ENCODE assay signal across 17 cellular contexts in genomic region chr4:2394544-2394943, GRCh38. TPM values are rescaled to one million over a fixed set of nuclear protein-coding genes. Genes with fewer than 3 reads are reported as not detected.
"Had no signal": no experiment of that assay in that cellular context is flagged by ENCODE, and none has a peak within 500 bp of the region (broad histone marks: within the 10 kb centered on the region; RNA-seq: fewer than 3 reads in every experiment).

No MANE protein-coding gene starts in this region.

- H3K36me3 ChIP-seq: ascending aorta, cardiac muscle cell, upper lobe of right lung had no signal

- H3K9me3 Mint-ChIP-seq: activated CD4-positive, alpha-beta memory T cell treated with anti-CD3 and anti-CD28 coated beads for 36 hours; activated naive CD8-positive, alpha-beta T cell treated with anti-CD3 and anti-CD28 coated beads, Interleukin-2, amount 50 U/mL, for 24 hours; naive thymus-derived CD4-positive, alpha-beta T cell; stimulated activated naive CD8-positive, alpha-beta T cell treated with anti-CD3 and anti-CD28 coated beads, Interleukin-15, Interleukin-2, amounts not matched to agents 100 ng/mL and 50 ng/mL, for 24 hours had no signal

- ATAC-seq: activated naive CD8-positive, alpha-beta T cell treated with anti-CD3 and anti-CD28 coated beads, Interleukin-2, amount 50 U/mL, for 24 hours; foreskin keratinocyte; naive thymus-derived CD4-positive, alpha-beta T cell had no signal

- DNase-seq: activated CD4-positive, alpha-beta memory T cell treated with anti-CD3 and anti-CD28 coated beads for 36 hours; activated CD4-positive, CD25-positive, alpha-beta regulatory T cell treated with anti-CD3 and anti-CD28 coated beads, Interleukin-2, amount 50 U/mL, for 72 hours; activated gamma-delta T cell treated with Interleukin-2 at 50 U/mL for 16 hours; activated naive CD8-positive, alpha-beta T cell treated with anti-CD3 and anti-CD28 coated beads, Interleukin-2, amount 50 U/mL, for 24 hours; activated T-cell treated with anti-CD3 and anti-CD28 coated beads, Interleukin-2, amount 50 U/mL, for 48 hours; foreskin keratinocyte; left cardiac atrium; naive thymus-derived CD4-positive, alpha-beta T cell; stimulated activated CD4-positive, alpha-beta T cell treated with anti-CD3 and anti-CD28 coated beads, Interleukin-2, amount 100 ng/mL, for 48 hours; upper lobe of right lung had no signal

- H3K27ac Mint-ChIP-seq: activated CD4-positive, alpha-beta memory T cell treated with anti-CD3 and anti-CD28 coated beads for 36 hours; activated naive CD8-positive, alpha-beta T cell treated with anti-CD3 and anti-CD28 coated beads, Interleukin-2, amount 50 U/mL, for 24 hours; stimulated activated naive CD8-positive, alpha-beta T cell treated with anti-CD3 and anti-CD28 coated beads, Interleukin-15, Interleukin-2, amounts not matched to agents 100 ng/mL and 50 ng/mL, for 24 hours had no signal

- H3K27me3 ChIP-seq: ascending aorta, cardiac muscle cell, testis, upper lobe of right lung had no signal

- H3K9me3 ChIP-seq: ascending aorta, testis, upper lobe of right lung had no signal

- H3K4me1 ChIP-seq: ascending aorta, foreskin keratinocyte had no signal

- H3K27me3 Mint-ChIP-seq: activated CD4-positive, alpha-beta memory T cell treated with anti-CD3 and anti-CD28 coated beads for 36 hours had no signal

- H3K4me3 ChIP-seq: ascending aorta, cardiac muscle cell, lung, testis had no signal

- H3K4me3 Mint-ChIP-seq: activated CD4-positive, alpha-beta memory T cell treated with anti-CD3 and anti-CD28 coated beads for 36 hours; activated naive CD8-positive, alpha-beta T cell treated with anti-CD3 and anti-CD28 coated beads, Interleukin-2, amount 50 U/mL, for 24 hours; stimulated activated naive CD8-positive, alpha-beta T cell treated with anti-CD3 and anti-CD28 coated beads, Interleukin-15, Interleukin-2, amounts not matched to agents 100 ng/mL and 50 ng/mL, for 24 hours had no signal

- H3K27ac ChIP-seq: ascending aorta, cardiac muscle cell, foreskin keratinocyte, testis, upper lobe of right lung had no signal

RNA-seq across cellular contexts. Expression of gene CFAP99, which starts 24.2 kb away (rescaled TPM):
- total RNA-seq: activated CD4-positive, alpha-beta memory T cell treated with anti-CD3 and anti-CD28 coated beads for 36 hours; ascending aorta; cardiac muscle cell; endothelial cell of umbilical vein; foreskin keratinocyte; left cardiac atrium; T-helper 2 cell treated with Interferon-gamma antibody and Interleukin-4, amounts not matched to agents 100 ng/mL and 5 ng/mL, for 36 hours; upper lobe of right lung had no signal
- polyA plus RNA-seq: foreskin keratinocyte; naive thymus-derived CD4-positive, alpha-beta T cell had no signal
